Comparison of ENCODE assay signal across 11 cellular contexts in the genomic region with DNA sequence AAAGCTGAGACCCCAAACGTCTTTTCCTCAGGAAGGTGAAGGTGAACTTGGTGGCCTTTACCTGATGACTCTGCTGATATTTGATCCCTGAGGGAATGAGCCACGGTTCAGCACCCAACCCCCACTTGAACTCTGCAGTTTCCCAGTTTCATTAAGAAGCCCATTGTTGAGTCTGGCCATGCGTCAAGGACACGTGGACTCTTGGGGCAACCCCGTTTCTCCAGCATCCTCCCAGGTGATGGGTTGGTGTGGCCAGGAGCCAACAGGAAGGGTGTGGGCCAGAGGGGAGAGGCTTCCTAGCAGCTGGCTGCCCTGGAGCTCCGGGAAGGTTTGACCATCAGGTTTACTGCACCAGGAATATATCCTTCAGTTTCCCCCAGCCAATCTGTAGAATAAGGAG. TPM values are rescaled to one million over a fixed set of nuclear protein-coding genes. Genes with fewer than 3 reads are reported as not detected.
DNase-seq lines count a peak whose midpoint lies in the region; ATAC-seq, FAIRE-seq and TF ChIP-seq lines count a peak whose summit lies in the region.
"Had no signal": no experiment of that assay in that cellular context is flagged by ENCODE, and none has a peak within 500 bp of the region (broad histone marks: within the 10 kb centered on the region; RNA-seq: fewer than 3 reads in every experiment).

No MANE protein-coding gene starts in this region.

- peak overlapping the region; percentile 94 for H3K4me2 ChIP-seq in HepG2 (ENCODE audit: low read depth, low read length)

- H3K27ac ChIP-seq in HepG2 (ENCODE audit: extremely low read length, insufficient read depth, low read length) (peak overlapping the region; percentile 5), right lobe of liver (no peak overlapping the region)
- H3K27ac ChIP-seq: ascending aorta had no signal

- ATAC-seq in HepG2: peak; percentile 15
- ATAC-seq in right lobe of liver: no peak
- no peak for ATAC-seq in T-helper 17 cell
- no peak for ATAC-seq in GM21737 (IDR thresholded peaks at IDR 0.05; ENCODE audit: unreplicated experiment)
- ATAC-seq in GM21381 (IDR thresholded peaks at IDR 0.05; ENCODE audit: unreplicated experiment): no peak
- ATAC-seq: activated CD8-positive, alpha-beta T cell treated with anti-CD3 and anti-CD28 coated beads for 36 hours had no signal

- WGBS in HepG2 (ENCODE audit: low lambda C conversion rate): 9% methylated on average over 1 of the region's 6 CpGs
- WGBS in right lobe of liver (ENCODE audit: insufficient coverage, low coverage, low lambda C conversion rate, missing lambda C conversion rate): 23% methylated on average over 2 of the region's 6 CpGs

- H3K4me3 Mint-ChIP-seq in T-helper 17 cell: no peak overlapping the region
- H3K4me3 Mint-ChIP-seq: activated CD8-positive, alpha-beta T cell treated with anti-CD3 and anti-CD28 coated beads for 36 hours had no signal

- H3K9me3 ChIP-seq in HepG2 (ENCODE audit: low read length): no peaks in the 10 kb centered on the region
- H3K9me3 ChIP-seq in right lobe of liver: no peaks in the 10 kb centered on the region
- H3K9me3 ChIP-seq in T-helper 17 cell (ENCODE audit: control insufficient read depth, low read length, poor library complexity, severe bottlenecking): no peaks in the 10 kb centered on the region
- H3K9me3 ChIP-seq: ascending aorta had no signal

- TF ChIP-seq EP300 in HepG2 (IDR thresholded peaks at IDR 0.05; ENCODE audit: low read depth in 2 of 2, low read length in 2 of 2) (peak in 1 of 2 experiments; percentile 43; a peak in 1 of 4 replicates), HepG2 (CRISPR knock-in tag; IDR thresholded peaks at IDR 0.05; ENCODE audit: borderline replicate concordance) (no peak; the same call in 1 of the 2 replicates)

- no peaks in the 10 kb centered on the region for H3K27me3 ChIP-seq in HepG2 (ENCODE audit: control insufficient read depth in 1 of 2, insufficient read depth in 2 of 2, low read length in 2 of 2)
- H3K27me3 ChIP-seq in right lobe of liver: no peaks in the 10 kb centered on the region
- H3K27me3 ChIP-seq: ascending aorta had no signal

- no peaks in the 10 kb centered on the region for H3K4me1 Mint-ChIP-seq in T-helper 17 cell

- peak overlapping the region; percentile 78 for H3K27ac Mint-ChIP-seq in T-helper 17 cell
- H3K27ac Mint-ChIP-seq: activated CD8-positive, alpha-beta T cell treated with anti-CD3 and anti-CD28 coated beads for 36 hours had no signal

- no peaks in the 10 kb centered on the region for H4K20me1 ChIP-seq in HepG2 (ENCODE audit: insufficient read depth, low read length)

- intact Hi-C loops in HepG2 (cut with micrococcal nuclease; ENCODE audit: unreplicated experiment): no loop called here
- intact Hi-C loops in right lobe of liver (cut with DNase I): no loop called here

- peaks cover 12% of the 10 kb centered on the region for H3K27me3 Mint-ChIP-seq in T-helper 17 cell

- in situ Hi-C loops in HepG2 (cut with HindIII; ENCODE audit: extremely low pct_ligation_motif_present, low pct_unique_long_range_greater_than_20kb): no loop called here

- TF ChIP-seq RAD21 in HepG2 (CRISPR knock-in tag; IDR thresholded peaks at IDR 0.05): no peak

- FAIRE-seq in HepG2 (lab: Jason Lieb, UNC) (no peak), urothelium cell line (lab: Jason Lieb, UNC) (peak; percentile 78)

- H3K4me3 ChIP-seq in HepG2 (replicated peaks in 1 of 3; ENCODE audit: insufficient read depth in 1 of 3, low read depth in 2 of 3, low read length in 3 of 3) (peak overlapping the region in 1 of 3 experiments; percentile 35; a peak in 1 of 6 replicates), right lobe of liver (no peak overlapping the region)
- H3K4me3 ChIP-seq: ascending aorta had no signal

- CTCF ChIA-PET in HepG2 (lab: Yijun Ruan, JAX; ENCODE audit: low intra/inter-chr PET ratio, low total read pairs): no interaction called here

- peaks cover 65% of the 10 kb centered on the region for H3K4me1 ChIP-seq in HepG2 (ENCODE audit: insufficient read depth, low read length)
- H3K4me1 ChIP-seq in right lobe of liver: peaks cover 0 to 19% (median 0%) of the 10 kb centered on the region in 4 donors
- H3K4me1 ChIP-seq: ascending aorta had no signal

- TF ChIP-seq CTCF in HepG2 (CRISPR knock-in tag; IDR thresholded peaks at IDR 0.05) (no peak), right lobe of liver (IDR thresholded peaks at IDR 0.05) (no peak)

- H3K36me3 ChIP-seq in HepG2 (replicated peaks in 1 of 2; ENCODE audit: control insufficient read depth in 1 of 2, insufficient read depth in 2 of 2, low read length in 2 of 2): no peaks in the 10 kb centered on the region
- H3K36me3 ChIP-seq in right lobe of liver: no peaks in the 10 kb centered on the region
- H3K36me3 ChIP-seq: ascending aorta had no signal

- no peaks in the 10 kb centered on the region for H3K79me2 ChIP-seq in HepG2 (ENCODE audit: insufficient read depth, low read length)

- no peak overlapping the region for H3K9ac ChIP-seq in HepG2 (ENCODE audit: insufficient read depth, low read depth, low read length)

- no peak overlapping the region for H2AFZ ChIP-seq in HepG2 (ENCODE audit: low read length)

- no peak for TF ChIP-seq POLR2A in HepG2 (IDR thresholded peaks at IDR 0.05; ENCODE audit: insufficient read depth in 1 of 2, low read depth in 2 of 2, low read length in 2 of 2)
- no peak for TF ChIP-seq POLR2A in right lobe of liver (IDR thresholded peaks at IDR 0.05)

- DNase-seq in HepG2 (ENCODE audit: low spot score) (peak; percentile 70), right lobe of liver (no peak), T-helper 17 cell (no peak), kidney tubule cell (ENCODE audit: low spot score) (peak; percentile 99), urothelium cell line (ENCODE audit: low spot score) (peak; percentile 75), SIG-M5 treated with dmso at 0.1 percent for 504 hours (lab: John Stamatoyannopoulos, UW; ENCODE audit: unreplicated experiment) (no peak)
- DNase-seq: activated CD8-positive, alpha-beta T cell treated with anti-CD3 and anti-CD28 coated beads for 36 hours; stimulated activated naive CD4-positive, alpha-beta T cell had no signal

- POLR2A ChIA-PET in HepG2 (lab: Yijun Ruan, JAX): interaction anchor here (1.4 to 1.7 kb wide), 2 partner anchors 59 to 127 kb away, joined by 4 to 5 read pairs; partner anchors contain the start of genes CLTA and GNE

- H3K36me3 Mint-ChIP-seq in T-helper 17 cell (ENCODE audit: low read depth): no peaks in the 10 kb centered on the region

- no TSS peak for BruUV-seq in HepG2 (replicated peaks; lab: Mats Ljungman, UMichigan)

TF ChIP-seq in HepG2, 621 proteins besides CTCF, POLR2A, EP300 and RAD21 (continues in another document):
- no peak for TF ChIP-seq ZNF430 (CRISPR knock-in tag; IDR thresholded peaks at IDR 0.05)
- no peak for TF ChIP-seq MIXL1 (CRISPR knock-in tag; IDR thresholded peaks at IDR 0.05)
- 0 out of 2 replicates have a peak, but pooled peaks have one; percentile 31 for TF ChIP-seq HIVEP1 (CRISPR knock-in tag; IDR thresholded peaks at IDR 0.05)
- no peak for TF ChIP-seq ZNF230 (CRISPR knock-in tag; IDR thresholded peaks at IDR 0.05)
- TF ChIP-seq MED8 (CRISPR knock-in tag; IDR thresholded peaks at IDR 0.05; ENCODE audit: insufficient replicate concordance): no peak
- TF ChIP-seq THAP11 (CRISPR knock-in tag; IDR thresholded peaks at IDR 0.05): no peak
- no peak for TF ChIP-seq SOX6 (IDR thresholded peaks at IDR 0.05)
- TF ChIP-seq SOX6 (CRISPR knock-in tag; IDR thresholded peaks at IDR 0.05): peak; percentile 39
- no peak for TF ChIP-seq EEA1 (CRISPR knock-in tag; IDR thresholded peaks at IDR 0.05; ENCODE audit: borderline replicate concordance)
- TF ChIP-seq, protein P1, sequence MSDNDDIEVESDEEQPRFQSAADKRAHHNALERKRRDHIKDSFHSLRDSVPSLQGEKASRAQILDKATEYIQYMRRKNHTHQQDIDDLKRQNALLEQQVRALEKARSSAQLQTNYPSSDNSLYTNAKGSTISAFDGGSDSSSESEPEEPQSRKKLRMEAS (IDR thresholded peaks at IDR 0.05): peak; percentile 58
- TF ChIP-seq ZNF256 (CRISPR knock-in tag; conservative IDR thresholded peaks at IDR 0.05): no peak
- TF ChIP-seq NR2F2 (IDR thresholded peaks at IDR 0.05; ENCODE audit: borderline replicate concordance, low read depth): 0 out of 2 replicates have a peak, but pooled peaks have one; percentile 15
- TF ChIP-seq ZNF724P (CRISPR knock-in tag; IDR thresholded peaks at IDR 0.05; ENCODE audit: borderline replicate concordance): no peak
- no peak for TF ChIP-seq ZNF652 (CRISPR knock-in tag; IDR thresholded peaks at IDR 0.05; ENCODE audit: borderline replicate concordance, low read depth)
- TF ChIP-seq TARDBP (CRISPR knock-in tag; IDR thresholded peaks at IDR 0.05): no peak
- TF ChIP-seq ZNF75D (CRISPR knock-in tag; IDR thresholded peaks at IDR 0.05; ENCODE audit: borderline replicate concordance): no peak
- 0 out of 2 replicates have a peak, but pooled peaks have one; percentile 15 for TF ChIP-seq IRF2 (CRISPR knock-in tag; IDR thresholded peaks at IDR 0.05)

RNA-seq across cellular contexts. Expression of gene GNE, which starts 59.5 kb away (rescaled TPM):
- 24.1 and 38.8 TPM in 2 replicates for total RNA-seq in HepG2 (2016; rRNA removed; fragmentation: Illumina TruSeq; extraction: Trizol)
- 4.5 and 5.6 TPM in 2 replicates for total RNA-seq in HepG2 (2016; cell fraction: cytosol; rRNA removed; fragmentation: Illumina TruSeq; extraction: Trizol; ENCODE audit: low read depth)
- 25.0 and 37.4 TPM in 2 replicates for total RNA-seq in HepG2 (2016; cell fraction: insoluble cytoplasmic fraction; rRNA removed; fragmentation: Illumina TruSeq; extraction: Trizol)
- 7.5 and 7.7 TPM in 2 replicates for total RNA-seq in HepG2 (2016; cell fraction: membrane; rRNA removed; fragmentation: Illumina TruSeq; extraction: Trizol)
- 13.4 and 14.4 TPM in 2 replicates for total RNA-seq in HepG2 (2016; cell fraction: nucleus; rRNA removed; fragmentation: Illumina TruSeq; extraction: Trizol)
- 15.9 and 16.1 TPM in 2 replicates for polyA plus RNA-seq in HepG2 (2011; rRNA removed)
- 15.4 and 20.4 TPM in 2 replicates for polyA plus RNA-seq in HepG2 (2011; cell fraction: cytosol; rRNA removed)
- 7.7 and 9.8 TPM in 2 replicates for polyA plus RNA-seq in HepG2 (2011; cell fraction: nucleus; rRNA removed)
- 13.6 and 14.9 TPM in 2 replicates for polyA plus RNA-seq in HepG2 (2012)
- polyA plus RNA-seq in HepG2 (2016; cell fraction: cytosol; fragmentation: Illumina TruSeq; extraction: Trizol; ENCODE audit: low read depth): 0.58 and 0.62 TPM in 2 replicates
- 27.2 and 28.0 TPM in 2 replicates for polyA plus RNA-seq in HepG2 (2016; cell fraction: insoluble cytoplasmic fraction; fragmentation: Illumina TruSeq; extraction: Trizol; ENCODE audit: low read depth)
- polyA plus RNA-seq in HepG2 (2016; cell fraction: membrane; fragmentation: Illumina TruSeq; extraction: Trizol; ENCODE audit: low read depth): 2.4 and 2.7 TPM in 2 replicates
- 15.6 TPM in 2 replicates for polyA plus RNA-seq in HepG2 (2016; cell fraction: nucleus; fragmentation: Illumina TruSeq; extraction: Trizol; ENCODE audit: insufficient read depth, low read depth)
- polyA minus RNA-seq in HepG2 (2011; rRNA and poly(A)+ RNA removed; ENCODE audit: low replicate concordance): 51.9 and 55.1 TPM in 2 replicates
- polyA minus RNA-seq in HepG2 (2011; cell fraction: cytosol; rRNA and poly(A)+ RNA removed): 24.8 and 24.9 TPM in 2 replicates
- polyA minus RNA-seq in HepG2 (2011; cell fraction: nucleus; rRNA and poly(A)+ RNA removed): 16.0 and 19.8 TPM in 2 replicates
- total RNA-seq in right lobe of liver: 100 to 1,000 TPM in 2 of 6 experiments, 10 to 100 TPM in 4; 45.4 to 133 (median 76.5) TPM
- 10 to 100 TPM; 13.3 to 15.4 TPM for total RNA-seq in T-helper 17 cell

Comparison
In these comparisons a context has a peak if more than half of its experiments do, and no peak if none do; other contexts are left out.
1. DNase-seq: peak in HepG2 (single experiment), kidney tubule cell (single experiment) and urothelium cell line (single experiment); none in right lobe of liver (0 of 3), T-helper 17 cell (0 of 3) and SIG-M5 treated with dmso at 0.1 percent for 504 hours (single experiment).